1 cellular context compared by ENCODE assay signal in genomic region chr3:19103510-19103909, GRCh38.
TF ChIP-seq lines count a peak whose summit lies in the region.

No MANE protein-coding gene starts in this region.

TF ChIP-seq in H1, 55 proteins besides CTCF, POLR2A, EP300 and RAD21:
- no peak for TF ChIP-seq GTF2F1 (IDR thresholded peaks at IDR 0.05; ENCODE audit: borderline replicate concordance, low read depth, low read length)
- no peak for TF ChIP-seq SIX5 (IDR thresholded peaks at IDR 0.05; ENCODE audit: low read depth, low read length)
- TF ChIP-seq TAF1 (IDR thresholded peaks at IDR 0.05; ENCODE audit: low read depth, low read length): no peak
